In the genomic region with DNA sequence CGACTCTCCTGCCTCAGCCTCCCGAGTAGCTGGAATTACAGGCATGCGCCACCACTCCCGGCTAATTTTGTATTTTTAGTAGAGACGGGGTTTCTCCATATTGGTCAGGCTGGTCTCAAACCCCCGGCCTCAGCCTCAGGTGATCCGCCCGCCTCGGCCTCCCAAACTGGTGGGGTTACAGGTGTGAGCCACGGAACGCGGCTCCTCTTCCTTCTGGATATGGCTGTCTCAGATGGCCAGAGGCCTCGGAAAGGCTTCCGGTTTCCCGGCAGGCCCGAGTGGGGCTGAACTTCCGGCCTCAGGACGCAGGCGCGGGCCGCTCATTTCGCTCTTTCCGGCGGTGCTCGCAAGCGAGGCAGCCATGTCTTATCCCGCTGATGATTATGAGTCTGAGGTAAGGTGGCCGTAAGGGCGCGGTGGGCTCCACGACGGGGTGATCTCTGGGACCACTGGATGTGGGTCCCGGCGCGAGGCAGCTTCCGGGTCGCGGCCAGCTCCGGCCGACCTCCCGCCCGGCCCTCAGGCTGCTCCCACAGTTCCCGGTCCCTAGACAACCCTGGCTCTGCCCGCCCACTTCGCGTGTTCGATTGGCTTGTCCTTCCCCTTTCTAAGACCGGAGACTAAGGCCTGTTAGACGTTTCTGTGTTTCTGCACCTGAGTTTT, we compare ENCODE assay signal across 8 cellular contexts. TPM values are rescaled to one million over a fixed set of nuclear protein-coding genes. Genes with fewer than 3 reads are reported as not detected.
DNase-seq lines count a peak whose midpoint lies in the region; ATAC-seq and TF ChIP-seq lines count a peak whose summit lies in the region.

A gene (plus strand): TSS at position 331 of the 663 bp plus-strand sequence. CDS start 31 bp downstream, at position 362.

- no peaks in the 10 kb centered on the region for H3K9me3 Mint-ChIP-seq in dendritic cell treated with granulocyte-macrophage colony-stimulating factor and Interleukin-4, amounts not matched to agents 40 ng/mL and 50 ng/mL, for 4 days

- no peak for TF ChIP-seq CTCF in AG09319 (IDR thresholded peaks at IDR 0.05; ENCODE audit: low read depth, low read length)

- peak within 1 kb of the TSS; percentile 95 for H3K4me3 Mint-ChIP-seq in dendritic cell treated with granulocyte-macrophage colony-stimulating factor and Interleukin-4, amounts not matched to agents 40 ng/mL and 50 ng/mL, for 4 days

- intact Hi-C loops in dendritic cell treated with granulocyte-macrophage colony-stimulating factor and Interleukin-4, amounts not matched to agents 40 ng/mL and 50 ng/mL, for 4 days (cut with micrococcal nuclease), result no loop called here

- H3K36me3 Mint-ChIP-seq in dendritic cell treated with granulocyte-macrophage colony-stimulating factor and Interleukin-4, amounts not matched to agents 40 ng/mL and 50 ng/mL, for 4 days (ENCODE audit: low read depth), result peaks cover 57% of the 10 kb centered on the region

- H3K4me1 Mint-ChIP-seq in dendritic cell treated with granulocyte-macrophage colony-stimulating factor and Interleukin-4, amounts not matched to agents 40 ng/mL and 50 ng/mL, for 4 days (ENCODE audit: low read depth), result peaks cover 39% of the 10 kb centered on the region

- ATAC-seq in GM19035 (IDR thresholded peaks at IDR 0.05; ENCODE audit: unreplicated experiment) (peak; percentile 52), HG03439 (IDR thresholded peaks at IDR 0.05; ENCODE audit: unreplicated experiment) (peak; percentile 71), left lobe of liver (peak; percentile 87)

- DNase-seq in AG09319 (ENCODE audit: extremely low read depth, low read depth) (peak; percentile 56), NCI-H69 (lab: John Stamatoyannopoulos, UW) (peak; percentile 95), left lobe of liver (ENCODE audit: low spot score) (peak; percentile 94)
- DNase-seq in activated CD4-positive, alpha-beta T cell treated with anti-CD3 and anti-CD28 coated beads, Interleukin-2, amount 50 U/mL, for 24 hours (ENCODE audit: low read depth in 1 of 2, low spot score in 1 of 2), result peak; percentile 75 to 84
- DNase-seq in stimulated activated CD4-positive, alpha-beta T cell treated with anti-CD3 and anti-CD28 coated beads, Interleukin-2, amount 100 ng/mL, for 24 hours, result peak; percentile 90 to 91

- peak within 1 kb of the TSS; percentile 99 for H3K27ac Mint-ChIP-seq in dendritic cell treated with granulocyte-macrophage colony-stimulating factor and Interleukin-4, amounts not matched to agents 40 ng/mL and 50 ng/mL, for 4 days

- H3K27me3 Mint-ChIP-seq in dendritic cell treated with granulocyte-macrophage colony-stimulating factor and Interleukin-4, amounts not matched to agents 40 ng/mL and 50 ng/mL, for 4 days, result no peaks in the 10 kb centered on the region

RNA-seq across cellular contexts. Expression of the gene that starts here (rescaled TPM):
- total RNA-seq in left lobe of liver, result 136 TPM

Comparison
In these comparisons a context has a peak if more than half of its experiments do, and no peak if none do; other contexts are left out.
1. Peak in every context shown above with its lines: DNase-seq and ATAC-seq.